In the genomic region with DNA sequence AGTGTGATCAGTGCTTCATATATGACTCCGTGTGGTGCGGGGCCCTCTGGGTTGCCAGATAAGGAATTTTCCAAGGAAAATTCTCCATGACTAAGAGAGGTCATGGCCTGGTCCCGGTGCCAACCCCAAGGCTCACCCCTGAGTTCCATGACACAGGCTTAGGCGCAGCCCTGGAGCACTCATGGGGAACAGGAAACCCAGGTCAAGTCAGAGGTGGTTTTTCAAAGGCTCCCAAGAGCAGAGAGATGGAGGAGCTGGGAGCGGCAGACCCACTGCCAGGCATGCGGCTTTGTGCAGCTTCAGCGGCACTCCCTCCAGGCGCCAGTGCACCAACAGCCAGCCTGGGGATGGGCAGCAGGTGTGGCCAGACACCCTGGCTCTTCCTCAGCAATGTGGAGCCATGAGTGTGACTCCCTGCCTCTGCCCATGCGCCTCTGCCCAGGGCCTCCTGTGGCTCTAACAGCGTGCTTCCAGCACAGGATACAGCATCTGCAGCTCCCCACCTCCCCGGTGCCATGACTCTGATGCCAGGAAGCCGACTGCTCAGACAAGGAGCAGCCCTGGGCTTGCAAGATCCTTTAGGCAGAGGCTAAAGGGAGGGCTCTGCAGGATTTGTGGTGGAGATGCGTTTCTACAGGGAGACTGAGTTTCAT, we compare ENCODE assay signal across 29 cellular contexts. TPM values are rescaled to one million over a fixed set of nuclear protein-coding genes. Genes with fewer than 3 reads are reported as not detected.
A peak's percentile ranks its signal among the peaks of the same experiment; 100 is the strongest.
DNase-seq lines count a peak whose midpoint lies in the region; ATAC-seq, FAIRE-seq and TF ChIP-seq lines count a peak whose summit lies in the region.
"Had no signal": no experiment of that assay in that cellular context is flagged by ENCODE, and none has a peak within 500 bp of the region (broad histone marks: within the 10 kb centered on the region; RNA-seq: fewer than 3 reads in every experiment).

No MANE protein-coding gene starts in this region.

- peak overlapping the region; percentile 11 to 30 for H3K9ac ChIP-seq in mucosa of rectum (ENCODE audit: low read depth in 1 of 2, low read length in 2 of 2)
- H3K9ac ChIP-seq: KMS-11, parathyroid adenoma had no signal

- H3K4me3 Mint-ChIP-seq in WTC11, result no peak overlapping the region
- H3K4me3 Mint-ChIP-seq: CD4-positive, alpha-beta T cell; GM23338; naive thymus-derived CD4-positive, alpha-beta T cell; T-helper 1 cell treated with Interleukin-12 subunit alpha and Interleukin-12 subunit beta and Interleukin-4 antibody, amounts not matched to agents 30 μg/mL and 1 μg/mL, for 36 hours had no signal

- H3K4me3 ChIP-seq in mucosa of rectum (ENCODE audit: low read length in 2 of 2), result peak overlapping the region; percentile 15 to 28
- H3K4me3 ChIP-seq in right cardiac atrium (ENCODE audit: low read length), result no peak overlapping the region
- H3K4me3 ChIP-seq in pancreas, result no peak overlapping the region
- H3K4me3 ChIP-seq: esophagus squamous epithelium, gastrocnemius medialis, GM12878, GM23338, left ventricle myocardium inferior, right atrium auricular region, SK-N-MC, upper lobe of left lung had no signal

- POLR2A ChIA-PET in WTC11 (lab: Charles Lee), result no interaction called here

- WGBS in right cardiac atrium, result 94% methylated on average over 13 of the region's 13 CpGs
- 94% methylated on average over 13 of the region's 13 CpGs for WGBS in pancreas, 2 donors

- H3K27ac ChIP-seq in mucosa of rectum (ENCODE audit: low read depth in 2 of 2, low read length in 2 of 2) (peak overlapping the region; percentile 83 to 86), right cardiac atrium (ENCODE audit: low read length) (no peak overlapping the region), pancreas (no peak overlapping the region)
- H3K27ac ChIP-seq: esophagus squamous epithelium, gastrocnemius medialis, KMS-11, left ventricle myocardium inferior, parathyroid adenoma, right atrium auricular region, SK-N-MC, upper lobe of left lung had no signal

- H3K27me3 ChIP-seq in mucosa of rectum (ENCODE audit: control insufficient read depth in 2 of 2, insufficient read depth in 2 of 2, low read length in 2 of 2) (no peaks in the 10 kb centered on the region), right cardiac atrium (ENCODE audit: control insufficient read depth, insufficient read depth) (no peaks in the 10 kb centered on the region), pancreas (no peaks in the 10 kb centered on the region)
- H3K27me3 ChIP-seq: esophagus squamous epithelium, gastrocnemius medialis, right atrium auricular region, upper lobe of left lung had no signal

- no peaks in the 10 kb centered on the region for H3K27me3 Mint-ChIP-seq in WTC11 (ENCODE audit: low read depth)
- H3K27me3 Mint-ChIP-seq: CD4-positive, alpha-beta T cell had no signal

- H3K9me3 Mint-ChIP-seq in WTC11, result no peaks in the 10 kb centered on the region
- H3K9me3 Mint-ChIP-seq: activated naive CD4-positive, alpha-beta T cell treated with anti-CD3 and anti-CD28 coated beads, Interleukin-2, amount 50 U/mL, for 72 hours; CD4-positive, alpha-beta T cell; GM23338; naive thymus-derived CD4-positive, alpha-beta T cell; T-helper 1 cell treated with Interleukin-12 subunit alpha and Interleukin-12 subunit beta and Interleukin-4 antibody, amounts not matched to agents 30 μg/mL and 1 μg/mL, for 36 hours had no signal

- DNase-seq in LHCN-M2 (ENCODE audit: low read depth) (peak; percentile 29), WTC11 (ENCODE audit: low spot score) (no peak), NCI-H2171 treated with DMSO at 0.1 percent for 48 hours (lab: John Stamatoyannopoulos, UW) (no peak), right cardiac atrium (no peak), MV-4-11 (lab: John Stamatoyannopoulos, UW) (no peak), pancreas (no peak)
- DNase-seq: activated T-cell treated with anti-CD3 and anti-CD28 coated beads for 4 hours; anterior cingulate cortex; CD4-positive, alpha-beta T cell; effector memory CD4-positive, alpha-beta T cell; esophagus squamous epithelium; gastrocnemius medialis; left ventricle myocardium inferior; naive thymus-derived CD4-positive, alpha-beta T cell; NCI-H187; NCI-H526; RPMI8226; stimulated activated CD4-positive, alpha-beta T cell treated with anti-CD3 and anti-CD28 coated beads, Interleukin-2, amount 100 ng/mL, for 48 hours; upper lobe of left lung had no signal

- H3K36me3 Mint-ChIP-seq in WTC11, result no peaks in the 10 kb centered on the region; the same call in 1 of the 2 replicates
- H3K36me3 Mint-ChIP-seq: activated naive CD4-positive, alpha-beta T cell treated with anti-CD3 and anti-CD28 coated beads, Interleukin-2, amount 50 U/mL, for 72 hours; naive thymus-derived CD4-positive, alpha-beta T cell had no signal

- ATAC-seq in WTC11, result no peak
- no peak for ATAC-seq in right cardiac atrium
- ATAC-seq in pancreas, result no peak
- ATAC-seq: activated naive CD4-positive, alpha-beta T cell treated with anti-CD3 and anti-CD28 coated beads, Interleukin-2, amount 50 U/mL, for 72 hours; gastrocnemius medialis; GM12878; GM23338; naive thymus-derived CD4-positive, alpha-beta T cell had no signal

- CTCF ChIA-PET in WTC11 (lab: Charles Lee), result no interaction called here

- H3K36me3 ChIP-seq in mucosa of rectum (ENCODE audit: control insufficient read depth in 2 of 2, insufficient read depth in 2 of 2, low read length in 2 of 2) (no peaks in the 10 kb centered on the region), pancreas (no peaks in the 10 kb centered on the region)
- H3K36me3 ChIP-seq: gastrocnemius medialis, left ventricle myocardium inferior, right atrium auricular region had no signal

- FAIRE-seq in pancreas (lab: Jason Lieb, UNC), result no peak
- FAIRE-seq: colon, GM12878 had no signal

- peaks cover 30 to 50% of the 10 kb centered on the region in 2 donors for H3K4me1 ChIP-seq in mucosa of rectum (ENCODE audit: control insufficient read depth in 2 of 2, insufficient read depth in 2 of 2, low read length in 2 of 2)
- peaks cover 10% of the 10 kb centered on the region for H3K4me1 ChIP-seq in right cardiac atrium (ENCODE audit: control insufficient read depth, insufficient read depth, low read length)
- H3K4me1 ChIP-seq in pancreas, result peaks cover 0 to 9% (median 8%) of the 10 kb centered on the region in 3 donors

- TF ChIP-seq CTCF in WTC11 (IDR thresholded peaks at IDR 0.05) (no peak), pancreas (IDR thresholded peaks at IDR 0.05) (no peak)

- H3K9me3 ChIP-seq in mucosa of rectum (ENCODE audit: control insufficient read depth in 2 of 2, low read length in 2 of 2) (no peaks in the 10 kb centered on the region), right cardiac atrium (ENCODE audit: control insufficient read depth, low read length) (no peaks in the 10 kb centered on the region), pancreas (no peaks in the 10 kb centered on the region)
- H3K9me3 ChIP-seq: esophagus squamous epithelium, gastrocnemius medialis, left ventricle myocardium inferior, right atrium auricular region, upper lobe of left lung had no signal

- H3K4me1 Mint-ChIP-seq in WTC11, result peaks cover 2% of the 10 kb centered on the region; the same call in 1 of the 2 replicates

- intact Hi-C loops in right cardiac atrium (cut with DNase I) (no loop called here), pancreas (cut with DNase I) (no loop called here)

- H3K27ac Mint-ChIP-seq in WTC11, result peak overlapping the region; percentile 34; the same call in 1 of the 2 replicates
- H3K27ac Mint-ChIP-seq: activated naive CD4-positive, alpha-beta T cell treated with anti-CD3 and anti-CD28 coated beads, Interleukin-2, amount 50 U/mL, for 72 hours; CD4-positive, alpha-beta T cell; GM23338; naive thymus-derived CD4-positive, alpha-beta T cell; T-helper 1 cell treated with Interleukin-12 subunit alpha and Interleukin-12 subunit beta and Interleukin-4 antibody, amounts not matched to agents 30 μg/mL and 1 μg/mL, for 36 hours had no signal

TF ChIP-seq in WTC11, 78 proteins besides CTCF, POLR2A, EP300 and RAD21:
- TF ChIP-seq HMGA2 (CRISPR knock-in tag; IDR thresholded peaks at IDR 0.05) (no peak), ZNF671 (CRISPR knock-in tag; IDR thresholded peaks at IDR 0.05) (no peak), SMAD3 (CRISPR knock-in tag; IDR thresholded peaks at IDR 0.05; ENCODE audit: borderline replicate concordance) (no peak), FOXJ3 (CRISPR knock-in tag; IDR thresholded peaks at IDR 0.05; ENCODE audit: borderline replicate concordance) (no peak)
- TF ChIP-seq, protein P1, sequence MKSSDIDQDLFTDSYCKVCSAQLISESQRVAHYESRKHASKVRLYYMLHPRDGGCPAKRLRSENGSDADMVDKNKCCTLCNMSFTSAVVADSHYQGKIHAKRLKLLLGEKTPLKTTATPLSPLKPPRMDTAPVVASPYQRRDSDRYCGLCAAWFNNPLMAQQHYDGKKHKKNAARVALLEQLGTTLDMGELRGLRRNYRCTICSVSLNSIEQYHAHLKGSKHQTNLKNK (CRISPR knock-in tag; IDR thresholded peaks at IDR 0.05), result no peak
- TF ChIP-seq, protein P2, sequence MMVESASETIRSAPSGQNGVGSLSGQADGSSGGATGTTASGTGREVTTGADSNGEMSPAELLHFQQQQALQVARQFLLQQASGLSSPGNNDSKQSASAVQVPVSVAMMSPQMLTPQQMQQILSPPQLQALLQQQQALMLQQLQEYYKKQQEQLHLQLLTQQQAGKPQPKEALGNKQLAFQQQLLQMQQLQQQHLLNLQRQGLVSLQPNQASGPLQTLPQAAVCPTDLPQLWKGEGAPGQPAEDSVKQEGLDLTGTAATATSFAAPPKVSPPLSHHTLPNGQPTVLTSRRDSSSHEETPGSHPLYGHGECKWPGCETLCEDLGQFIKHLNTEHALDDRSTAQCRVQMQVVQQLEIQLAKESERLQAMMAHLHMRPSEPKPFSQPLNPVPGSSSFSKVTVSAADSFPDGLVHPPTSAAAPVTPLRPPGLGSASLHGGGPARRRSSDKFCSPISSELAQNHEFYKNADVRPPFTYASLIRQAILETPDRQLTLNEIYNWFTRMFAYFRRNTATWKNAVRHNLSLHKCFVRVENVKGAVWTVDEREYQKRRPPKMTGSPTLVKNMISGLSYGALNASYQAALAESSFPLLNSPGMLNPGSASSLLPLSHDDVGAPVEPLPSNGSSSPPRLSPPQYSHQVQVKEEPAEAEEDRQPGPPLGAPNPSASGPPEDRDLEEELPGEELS (CRISPR knock-in tag; IDR thresholded peaks at IDR 0.05), result no peak
TF ChIP-seq in WTC11: peak in this region for 0.

RNA-seq across cellular contexts. Expression of a gene that starts 47.3 kb away (rescaled TPM):
- total RNA-seq in LHCN-M2 (2014; rRNA removed) (12.7 and 17.9 TPM in 2 replicates), WTC11 (2021) (11.0 to 11.6 TPM (median 11.2 TPM) in 3 replicates), right cardiac atrium (1 to 10 TPM; 3.8 to 5.9 (median 4.9) TPM), pancreas (1 to 10 TPM; 6.3 to 9.7 (median 9.3) TPM)
- 11.8 TPM for polyA plus RNA-seq in LHCN-M2 (2012)
- polyA plus RNA-seq in right cardiac atrium (2.3 TPM), pancreas (1 to 10 TPM; 2.5 to 3.6 TPM)
- total RNA-seq: CD4-positive, alpha-beta T cell had no signal
- polyA plus RNA-seq: naive thymus-derived CD4-positive, alpha-beta T cell had no signal

Comparison
In these comparisons a context has a peak if more than half of its experiments do, and no peak if none do; other contexts are left out.
1. H3K27ac ChIP-seq: peak in mucosa of rectum (2 of 2); none in right cardiac atrium (single experiment) and pancreas (0 of 4).
2. H3K4me3 ChIP-seq: peak in mucosa of rectum (2 of 2); none in right cardiac atrium (single experiment) and pancreas (0 of 4).